ENCODE assay signal across 1 cellular context in the genomic region with DNA sequence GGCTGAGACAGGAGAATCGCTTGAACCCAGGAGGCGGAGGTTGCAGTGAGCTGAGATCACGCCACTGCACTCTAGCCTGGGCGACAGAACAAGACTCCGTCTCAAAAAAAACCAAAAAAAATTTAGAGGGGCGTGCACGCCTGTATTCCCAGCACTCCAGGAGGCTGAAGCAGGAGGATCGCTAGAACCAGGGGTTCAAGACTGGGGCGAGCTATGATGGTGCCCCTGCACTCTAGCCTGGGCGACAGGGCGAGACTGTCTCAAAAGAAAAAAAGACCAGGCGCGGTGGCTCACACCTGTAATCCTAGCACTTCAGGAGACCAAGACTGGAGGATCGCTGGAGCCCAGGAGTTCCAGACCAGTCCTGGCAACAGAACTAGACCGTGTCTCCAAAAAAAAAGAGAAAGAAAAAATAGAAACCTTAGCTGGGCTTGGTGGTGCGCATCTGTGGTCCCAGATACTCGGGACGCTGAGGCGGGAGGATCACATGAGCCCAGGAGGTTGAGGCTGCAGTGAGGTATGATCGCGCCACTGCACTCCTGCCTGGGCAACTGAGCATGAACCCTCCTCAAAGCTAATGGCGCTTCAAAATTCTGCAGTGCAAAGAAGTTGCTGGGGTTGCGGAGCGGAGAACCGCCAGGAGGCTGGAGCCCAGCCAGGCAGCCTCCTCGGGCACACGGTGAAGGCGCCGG.
TF ChIP-seq lines count a peak whose summit lies in the region.

No MANE protein-coding gene starts in this region.

TF ChIP-seq in K562, 482 proteins besides CTCF, POLR2A, EP300 and RAD21 (continued from another document and continues in another):
- TF ChIP-seq, protein P1, sequence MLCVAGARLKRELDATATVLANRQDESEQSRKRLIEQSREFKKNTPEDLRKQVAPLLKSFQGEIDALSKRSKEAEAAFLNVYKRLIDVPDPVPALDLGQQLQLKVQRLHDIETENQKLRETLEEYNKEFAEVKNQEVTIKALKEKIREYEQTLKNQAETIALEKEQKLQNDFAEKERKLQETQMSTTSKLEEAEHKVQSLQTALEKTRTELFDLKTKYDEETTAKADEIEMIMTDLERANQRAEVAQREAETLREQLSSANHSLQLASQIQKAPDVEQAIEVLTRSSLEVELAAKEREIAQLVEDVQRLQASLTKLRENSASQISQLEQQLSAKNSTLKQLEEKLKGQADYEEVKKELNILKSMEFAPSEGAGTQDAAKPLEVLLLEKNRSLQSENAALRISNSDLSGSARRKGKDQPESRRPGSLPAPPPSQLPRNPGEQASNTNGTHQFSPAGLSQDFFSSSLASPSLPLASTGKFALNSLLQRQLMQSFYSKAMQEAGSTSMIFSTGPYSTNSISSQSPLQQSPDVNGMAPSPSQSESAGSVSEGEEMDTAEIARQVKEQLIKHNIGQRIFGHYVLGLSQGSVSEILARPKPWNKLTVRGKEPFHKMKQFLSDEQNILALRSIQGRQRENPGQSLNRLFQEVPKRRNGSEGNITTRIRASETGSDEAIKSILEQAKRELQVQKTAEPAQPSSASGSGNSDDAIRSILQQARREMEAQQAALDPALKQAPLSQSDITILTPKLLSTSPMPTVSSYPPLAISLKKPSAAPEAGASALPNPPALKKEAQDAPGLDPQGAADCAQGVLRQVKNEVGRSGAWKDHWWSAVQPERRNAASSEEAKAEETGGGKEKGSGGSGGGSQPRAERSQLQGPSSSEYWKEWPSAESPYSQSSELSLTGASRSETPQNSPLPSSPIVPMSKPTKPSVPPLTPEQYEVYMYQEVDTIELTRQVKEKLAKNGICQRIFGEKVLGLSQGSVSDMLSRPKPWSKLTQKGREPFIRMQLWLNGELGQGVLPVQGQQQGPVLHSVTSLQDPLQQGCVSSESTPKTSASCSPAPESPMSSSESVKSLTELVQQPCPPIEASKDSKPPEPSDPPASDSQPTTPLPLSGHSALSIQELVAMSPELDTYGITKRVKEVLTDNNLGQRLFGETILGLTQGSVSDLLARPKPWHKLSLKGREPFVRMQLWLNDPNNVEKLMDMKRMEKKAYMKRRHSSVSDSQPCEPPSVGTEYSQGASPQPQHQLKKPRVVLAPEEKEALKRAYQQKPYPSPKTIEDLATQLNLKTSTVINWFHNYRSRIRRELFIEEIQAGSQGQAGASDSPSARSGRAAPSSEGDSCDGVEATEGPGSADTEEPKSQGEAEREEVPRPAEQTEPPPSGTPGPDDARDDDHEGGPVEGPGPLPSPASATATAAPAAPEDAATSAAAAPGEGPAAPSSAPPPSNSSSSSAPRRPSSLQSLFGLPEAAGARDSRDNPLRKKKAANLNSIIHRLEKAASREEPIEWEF (CRISPR knock-in tag; IDR thresholded peaks at IDR 0.05) = 0 out of 2 replicates have a peak, but pooled peaks have one; percentile 25
- TF ChIP-seq KDM2B (CRISPR knock-in tag; IDR thresholded peaks at IDR 0.05) = peak; percentile 75; the same call in 1 of the 2 replicates
- TF ChIP-seq, protein P2, sequence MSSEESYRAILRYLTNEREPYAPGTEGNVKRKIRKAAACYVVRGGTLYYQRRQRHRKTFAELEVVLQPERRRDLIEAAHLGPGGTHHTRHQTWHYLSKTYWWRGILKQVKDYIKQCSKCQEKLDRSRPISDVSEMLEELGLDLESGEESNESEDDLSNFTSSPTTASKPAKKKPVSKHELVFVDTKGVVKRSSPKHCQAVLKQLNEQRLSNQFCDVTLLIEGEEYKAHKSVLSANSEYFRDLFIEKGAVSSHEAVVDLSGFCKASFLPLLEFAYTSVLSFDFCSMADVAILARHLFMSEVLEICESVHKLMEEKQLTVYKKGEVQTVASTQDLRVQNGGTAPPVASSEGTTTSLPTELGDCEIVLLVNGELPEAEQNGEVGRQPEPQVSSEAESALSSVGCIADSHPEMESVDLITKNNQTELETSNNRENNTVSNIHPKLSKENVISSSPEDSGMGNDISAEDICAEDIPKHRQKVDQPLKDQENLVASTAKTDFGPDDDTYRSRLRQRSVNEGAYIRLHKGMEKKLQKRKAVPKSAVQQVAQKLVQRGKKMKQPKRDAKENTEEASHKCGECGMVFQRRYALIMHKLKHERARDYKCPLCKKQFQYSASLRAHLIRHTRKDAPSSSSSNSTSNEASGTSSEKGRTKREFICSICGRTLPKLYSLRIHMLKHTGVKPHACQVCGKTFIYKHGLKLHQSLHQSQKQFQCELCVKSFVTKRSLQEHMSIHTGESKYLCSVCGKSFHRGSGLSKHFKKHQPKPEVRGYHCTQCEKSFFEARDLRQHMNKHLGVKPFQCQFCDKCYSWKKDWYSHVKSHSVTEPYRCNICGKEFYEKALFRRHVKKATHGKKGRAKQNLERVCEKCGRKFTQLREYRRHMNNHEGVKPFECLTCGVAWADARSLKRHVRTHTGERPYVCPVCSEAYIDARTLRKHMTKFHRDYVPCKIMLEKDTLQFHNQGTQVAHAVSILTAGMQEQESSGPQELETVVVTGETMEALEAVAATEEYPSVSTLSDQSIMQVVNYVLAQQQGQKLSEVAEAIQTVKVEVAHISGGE (CRISPR knock-in tag; IDR thresholded peaks at IDR 0.05) = peak in 1 of 3 experiments; percentile 33; a peak in 1 of 6 replicates
- no peak for TF ChIP-seq BRF1 (IDR thresholded peaks at IDR 0.05; ENCODE audit: borderline replicate concordance, extremely low read depth, insufficient read length)
- TF ChIP-seq, protein P3, sequence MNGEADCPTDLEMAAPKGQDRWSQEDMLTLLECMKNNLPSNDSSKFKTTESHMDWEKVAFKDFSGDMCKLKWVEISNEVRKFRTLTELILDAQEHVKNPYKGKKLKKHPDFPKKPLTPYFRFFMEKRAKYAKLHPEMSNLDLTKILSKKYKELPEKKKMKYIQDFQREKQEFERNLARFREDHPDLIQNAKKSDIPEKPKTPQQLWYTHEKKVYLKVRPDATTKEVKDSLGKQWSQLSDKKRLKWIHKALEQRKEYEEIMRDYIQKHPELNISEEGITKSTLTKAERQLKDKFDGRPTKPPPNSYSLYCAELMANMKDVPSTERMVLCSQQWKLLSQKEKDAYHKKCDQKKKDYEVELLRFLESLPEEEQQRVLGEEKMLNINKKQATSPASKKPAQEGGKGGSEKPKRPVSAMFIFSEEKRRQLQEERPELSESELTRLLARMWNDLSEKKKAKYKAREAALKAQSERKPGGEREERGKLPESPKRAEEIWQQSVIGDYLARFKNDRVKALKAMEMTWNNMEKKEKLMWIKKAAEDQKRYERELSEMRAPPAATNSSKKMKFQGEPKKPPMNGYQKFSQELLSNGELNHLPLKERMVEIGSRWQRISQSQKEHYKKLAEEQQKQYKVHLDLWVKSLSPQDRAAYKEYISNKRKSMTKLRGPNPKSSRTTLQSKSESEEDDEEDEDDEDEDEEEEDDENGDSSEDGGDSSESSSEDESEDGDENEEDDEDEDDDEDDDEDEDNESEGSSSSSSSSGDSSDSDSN (IDR thresholded peaks at IDR 0.05; ENCODE audit: borderline replicate concordance in 1 of 2, low read depth in 2 of 2, low read length in 2 of 2) = peak in 1 of 2 experiments; percentile 68; a peak in 1 of 4 replicates
- 0 out of 2 replicates have a peak, but pooled peaks have one; percentile 14 for TF ChIP-seq MAFK (IDR thresholded peaks at IDR 0.05; ENCODE audit: low read length)
- TF ChIP-seq, protein P4, sequence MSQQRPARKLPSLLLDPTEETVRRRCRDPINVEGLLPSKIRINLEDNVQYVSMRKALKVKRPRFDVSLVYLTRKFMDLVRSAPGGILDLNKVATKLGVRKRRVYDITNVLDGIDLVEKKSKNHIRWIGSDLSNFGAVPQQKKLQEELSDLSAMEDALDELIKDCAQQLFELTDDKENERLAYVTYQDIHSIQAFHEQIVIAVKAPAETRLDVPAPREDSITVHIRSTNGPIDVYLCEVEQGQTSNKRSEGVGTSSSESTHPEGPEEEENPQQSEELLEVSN (IDR thresholded peaks at IDR 0.05; ENCODE audit: borderline replicate concordance in 1 of 2, extremely low read depth in 1 of 2, insufficient read depth in 1 of 2, insufficient read length in 1 of 2, low read depth in 1 of 2, low read length in 1 of 2, poor library complexity in 1 of 2, severe bottlenecking in 1 of 2) = peak in 1 of 2 experiments; percentile 65
- peak; percentile 27; the same call in 1 of the 2 replicates for TF ChIP-seq FOXJ2 (tag; IDR thresholded peaks at IDR 0.05)
- no peak for TF ChIP-seq POLR2G (IDR thresholded peaks at IDR 0.05; ENCODE audit: low read depth, low read length)
- TF ChIP-seq, protein P5, sequence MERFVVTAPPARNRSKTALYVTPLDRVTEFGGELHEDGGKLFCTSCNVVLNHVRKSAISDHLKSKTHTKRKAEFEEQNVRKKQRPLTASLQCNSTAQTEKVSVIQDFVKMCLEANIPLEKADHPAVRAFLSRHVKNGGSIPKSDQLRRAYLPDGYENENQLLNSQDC (CRISPR knock-in tag; IDR thresholded peaks at IDR 0.05) = 0 out of 2 replicates have a peak, but pooled peaks have one; percentile 46
- peak; percentile 80 for TF ChIP-seq E2F3 (CRISPR knock-in tag; IDR thresholded peaks at IDR 0.05)
- no peak for TF ChIP-seq GATAD2B (IDR thresholded peaks at IDR 0.05; ENCODE audit: borderline replicate concordance)
- no peak for TF ChIP-seq CBX3 (IDR thresholded peaks at IDR 0.05; ENCODE audit: borderline replicate concordance in 1 of 2, low read length in 2 of 2)
- TF ChIP-seq FOXA3 (CRISPR knock-in tag; conservative IDR thresholded peaks at IDR 0.05 in 1 of 2, IDR thresholded peaks at IDR 0.05 in 1 of 2) = 0 out of 4 replicates have a peak, but pooled peaks of 1 of the 2 experiments have one; percentile 30
- TF ChIP-seq, protein P6, sequence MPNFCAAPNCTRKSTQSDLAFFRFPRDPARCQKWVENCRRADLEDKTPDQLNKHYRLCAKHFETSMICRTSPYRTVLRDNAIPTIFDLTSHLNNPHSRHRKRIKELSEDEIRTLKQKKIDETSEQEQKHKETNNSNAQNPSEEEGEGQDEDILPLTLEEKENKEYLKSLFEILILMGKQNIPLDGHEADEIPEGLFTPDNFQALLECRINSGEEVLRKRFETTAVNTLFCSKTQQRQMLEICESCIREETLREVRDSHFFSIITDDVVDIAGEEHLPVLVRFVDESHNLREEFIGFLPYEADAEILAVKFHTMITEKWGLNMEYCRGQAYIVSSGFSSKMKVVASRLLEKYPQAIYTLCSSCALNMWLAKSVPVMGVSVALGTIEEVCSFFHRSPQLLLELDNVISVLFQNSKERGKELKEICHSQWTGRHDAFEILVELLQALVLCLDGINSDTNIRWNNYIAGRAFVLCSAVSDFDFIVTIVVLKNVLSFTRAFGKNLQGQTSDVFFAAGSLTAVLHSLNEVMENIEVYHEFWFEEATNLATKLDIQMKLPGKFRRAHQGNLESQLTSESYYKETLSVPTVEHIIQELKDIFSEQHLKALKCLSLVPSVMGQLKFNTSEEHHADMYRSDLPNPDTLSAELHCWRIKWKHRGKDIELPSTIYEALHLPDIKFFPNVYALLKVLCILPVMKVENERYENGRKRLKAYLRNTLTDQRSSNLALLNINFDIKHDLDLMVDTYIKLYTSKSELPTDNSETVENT (CRISPR knock-in tag; IDR thresholded peaks at IDR 0.05) = peak; percentile 75
- TF ChIP-seq SPI1 (IDR thresholded peaks at IDR 0.05; ENCODE audit: borderline replicate concordance, low read depth, low read length) = no peak
- TF ChIP-seq ZC3H4 (CRISPR knock-in tag; IDR thresholded peaks at IDR 0.05; ENCODE audit: borderline replicate concordance) = peak; percentile 48; the same call in 1 of the 2 replicates
- TF ChIP-seq SIX5 (IDR thresholded peaks at IDR 0.05; ENCODE audit: borderline replicate concordance in 1 of 2, insufficient read depth in 1 of 2, low read depth in 1 of 2, low read length in 2 of 2) = no peak
- peak; percentile 85 for TF ChIP-seq L3MBTL2 (IDR thresholded peaks at IDR 0.05)
- 0 out of 4 replicates have a peak, but pooled peaks have one; percentile 22 to 52 for TF ChIP-seq TBL1XR1 (IDR thresholded peaks at IDR 0.05; ENCODE audit: low read length in 2 of 2)
- TF ChIP-seq CHCHD3 (CRISPR knock-in tag; IDR thresholded peaks at IDR 0.05) = peak; percentile 48; the same call in 1 of the 2 replicates
- no peak for TF ChIP-seq SLC30A9 (CRISPR knock-in tag; IDR thresholded peaks at IDR 0.05)
- no peak for TF ChIP-seq NR4A1 (CRISPR knock-in tag; IDR thresholded peaks at IDR 0.05)
- peak; percentile 78 for TF ChIP-seq NR4A1 (tag; IDR thresholded peaks at IDR 0.05)
- TF ChIP-seq NFIX (CRISPR knock-in tag; IDR thresholded peaks at IDR 0.05; ENCODE audit: low read depth) = peak; percentile 49; the same call in 1 of the 2 replicates
- 0 out of 2 replicates have a peak, but pooled peaks have one; percentile 34 for TF ChIP-seq ZC3H11A (IDR thresholded peaks at IDR 0.05; ENCODE audit: low read depth, low read length)
- peak; percentile 64 for TF ChIP-seq ZNF589 (CRISPR knock-in tag; IDR thresholded peaks at IDR 0.05; ENCODE audit: low read depth)
- peak in 1 of 2 experiments; percentile 73; a peak in 1 of 4 replicates for TF ChIP-seq TEAD1 (CRISPR knock-in tag; IDR thresholded peaks at IDR 0.05)
- TF ChIP-seq RAD51 (IDR thresholded peaks at IDR 0.05; ENCODE audit: borderline replicate concordance, low read depth) = 0 out of 2 replicates have a peak, but pooled peaks have one; percentile 33
- TF ChIP-seq, protein P7, sequence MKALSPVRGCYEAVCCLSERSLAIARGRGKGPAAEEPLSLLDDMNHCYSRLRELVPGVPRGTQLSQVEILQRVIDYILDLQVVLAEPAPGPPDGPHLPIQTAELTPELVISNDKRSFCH (CRISPR knock-in tag; IDR thresholded peaks at IDR 0.05) = no peak
- TF ChIP-seq, protein P7 (tag; IDR thresholded peaks at IDR 0.05) = peak; percentile 62
